In the genomic region with DNA sequence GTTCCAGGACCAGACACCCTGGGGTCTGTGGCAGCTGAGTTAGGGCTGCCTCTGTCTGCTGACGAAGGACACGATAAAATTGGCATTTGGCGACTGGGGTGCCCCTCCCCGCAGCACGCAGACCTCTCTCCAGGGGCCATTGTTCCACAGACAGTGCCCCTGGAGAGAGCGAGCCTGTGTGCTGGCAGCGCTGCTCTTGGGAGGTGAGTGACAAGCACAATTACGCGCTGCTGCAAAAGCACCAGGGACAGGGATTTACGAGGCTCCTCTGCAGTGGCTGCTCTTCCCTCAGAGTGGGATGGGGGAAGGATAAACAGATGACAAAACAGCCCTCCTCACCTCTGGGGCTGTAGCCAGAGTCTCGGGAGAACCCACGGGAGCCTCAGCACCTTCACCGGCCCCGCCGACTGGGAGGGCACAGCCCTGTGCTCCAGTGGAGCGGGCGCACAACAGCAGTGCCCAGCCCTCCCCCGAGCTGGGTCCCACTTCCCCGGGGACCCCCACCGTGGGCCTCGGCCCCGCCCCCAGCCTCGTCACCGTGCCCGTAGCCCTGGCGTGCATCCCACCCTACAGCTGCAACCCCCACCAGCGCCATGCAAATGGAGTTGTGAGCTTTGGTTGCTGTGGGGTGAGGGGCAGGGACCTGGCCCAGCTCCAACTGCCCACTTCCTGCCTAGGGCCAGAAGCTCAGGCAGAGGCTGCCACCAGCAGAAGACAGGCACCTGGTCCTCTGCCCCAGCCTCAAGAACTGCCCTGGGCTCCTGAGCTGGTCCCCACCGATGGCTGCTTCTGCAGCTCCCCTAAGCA, we compare ENCODE assay signal across 2 cellular contexts.
TF ChIP-seq lines count a peak whose summit lies in the region.

No MANE protein-coding gene starts in this region.

TF ChIP-seq in SK-N-SH, 30 proteins besides CTCF, POLR2A, EP300 and RAD21:
- TF ChIP-seq, protein P1, sequence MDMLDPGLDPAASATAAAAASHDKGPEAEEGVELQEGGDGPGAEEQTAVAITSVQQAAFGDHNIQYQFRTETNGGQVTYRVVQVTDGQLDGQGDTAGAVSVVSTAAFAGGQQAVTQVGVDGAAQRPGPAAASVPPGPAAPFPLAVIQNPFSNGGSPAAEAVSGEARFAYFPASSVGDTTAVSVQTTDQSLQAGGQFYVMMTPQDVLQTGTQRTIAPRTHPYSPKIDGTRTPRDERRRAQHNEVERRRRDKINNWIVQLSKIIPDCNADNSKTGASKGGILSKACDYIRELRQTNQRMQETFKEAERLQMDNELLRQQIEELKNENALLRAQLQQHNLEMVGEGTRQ (IDR thresholded peaks at IDR 0.05; ENCODE audit: borderline replicate concordance, low read depth, low read length), result no peak
- TF ChIP-seq SMC3 (IDR thresholded peaks at IDR 0.05; ENCODE audit: low read depth, low read length) (no peak), SIN3A (IDR thresholded peaks at IDR 0.05; ENCODE audit: borderline replicate concordance, low read depth, low read length) (no peak), MAX (IDR thresholded peaks at IDR 0.05; ENCODE audit: low read depth) (no peak), TAF1 (IDR thresholded peaks at IDR 0.05; ENCODE audit: borderline replicate concordance, low read depth, low read length) (no peak)
- TF ChIP-seq, protein P2, sequence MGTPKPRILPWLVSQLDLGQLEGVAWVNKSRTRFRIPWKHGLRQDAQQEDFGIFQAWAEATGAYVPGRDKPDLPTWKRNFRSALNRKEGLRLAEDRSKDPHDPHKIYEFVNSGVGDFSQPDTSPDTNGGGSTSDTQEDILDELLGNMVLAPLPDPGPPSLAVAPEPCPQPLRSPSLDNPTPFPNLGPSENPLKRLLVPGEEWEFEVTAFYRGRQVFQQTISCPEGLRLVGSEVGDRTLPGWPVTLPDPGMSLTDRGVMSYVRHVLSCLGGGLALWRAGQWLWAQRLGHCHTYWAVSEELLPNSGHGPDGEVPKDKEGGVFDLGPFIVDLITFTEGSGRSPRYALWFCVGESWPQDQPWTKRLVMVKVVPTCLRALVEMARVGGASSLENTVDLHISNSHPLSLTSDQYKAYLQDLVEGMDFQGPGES (IDR thresholded peaks at IDR 0.05; ENCODE audit: low read depth, low read length), result no peak
TF ChIP-seq in SK-N-SH: peak in this region for 0.

TF ChIP-seq in SK-N-SH treated with all-trans-retinoic acid at 6 μM for 48 hours, 23 proteins besides CTCF, POLR2A, EP300 and RAD21:
- TF ChIP-seq GLIS3 (CRISPR knock-in tag; IDR thresholded peaks at IDR 0.05) (no peak), ZFP3 (CRISPR knock-in tag; IDR thresholded peaks at IDR 0.05) (no peak), ZNF565 (CRISPR knock-in tag; conservative IDR thresholded peaks at IDR 0.05; ENCODE audit: low read depth) (no peak), PPARA (CRISPR knock-in tag; IDR thresholded peaks at IDR 0.05; ENCODE audit: borderline replicate concordance) (no peak), ARNTL (CRISPR knock-in tag; IDR thresholded peaks at IDR 0.05; ENCODE audit: borderline replicate concordance, low read depth) (no peak), CSDC2 (CRISPR knock-in tag; IDR thresholded peaks at IDR 0.05) (no peak), RARB (CRISPR knock-in tag; IDR thresholded peaks at IDR 0.05) (no peak), ESRRG (CRISPR knock-in tag; IDR thresholded peaks at IDR 0.05) (no peak)
- TF ChIP-seq, protein P3, sequence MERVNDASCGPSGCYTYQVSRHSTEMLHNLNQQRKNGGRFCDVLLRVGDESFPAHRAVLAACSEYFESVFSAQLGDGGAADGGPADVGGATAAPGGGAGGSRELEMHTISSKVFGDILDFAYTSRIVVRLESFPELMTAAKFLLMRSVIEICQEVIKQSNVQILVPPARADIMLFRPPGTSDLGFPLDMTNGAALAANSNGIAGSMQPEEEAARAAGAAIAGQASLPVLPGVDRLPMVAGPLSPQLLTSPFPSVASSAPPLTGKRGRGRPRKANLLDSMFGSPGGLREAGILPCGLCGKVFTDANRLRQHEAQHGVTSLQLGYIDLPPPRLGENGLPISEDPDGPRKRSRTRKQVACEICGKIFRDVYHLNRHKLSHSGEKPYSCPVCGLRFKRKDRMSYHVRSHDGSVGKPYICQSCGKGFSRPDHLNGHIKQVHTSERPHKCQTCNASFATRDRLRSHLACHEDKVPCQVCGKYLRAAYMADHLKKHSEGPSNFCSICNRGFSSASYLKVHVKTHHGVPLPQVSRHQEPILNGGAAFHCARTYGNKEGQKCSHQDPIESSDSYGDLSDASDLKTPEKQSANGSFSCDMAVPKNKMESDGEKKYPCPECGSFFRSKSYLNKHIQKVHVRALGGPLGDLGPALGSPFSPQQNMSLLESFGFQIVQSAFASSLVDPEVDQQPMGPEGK (CRISPR knock-in tag; IDR thresholded peaks at IDR 0.05; ENCODE audit: borderline replicate concordance), result no peak
- TF ChIP-seq, protein P4, sequence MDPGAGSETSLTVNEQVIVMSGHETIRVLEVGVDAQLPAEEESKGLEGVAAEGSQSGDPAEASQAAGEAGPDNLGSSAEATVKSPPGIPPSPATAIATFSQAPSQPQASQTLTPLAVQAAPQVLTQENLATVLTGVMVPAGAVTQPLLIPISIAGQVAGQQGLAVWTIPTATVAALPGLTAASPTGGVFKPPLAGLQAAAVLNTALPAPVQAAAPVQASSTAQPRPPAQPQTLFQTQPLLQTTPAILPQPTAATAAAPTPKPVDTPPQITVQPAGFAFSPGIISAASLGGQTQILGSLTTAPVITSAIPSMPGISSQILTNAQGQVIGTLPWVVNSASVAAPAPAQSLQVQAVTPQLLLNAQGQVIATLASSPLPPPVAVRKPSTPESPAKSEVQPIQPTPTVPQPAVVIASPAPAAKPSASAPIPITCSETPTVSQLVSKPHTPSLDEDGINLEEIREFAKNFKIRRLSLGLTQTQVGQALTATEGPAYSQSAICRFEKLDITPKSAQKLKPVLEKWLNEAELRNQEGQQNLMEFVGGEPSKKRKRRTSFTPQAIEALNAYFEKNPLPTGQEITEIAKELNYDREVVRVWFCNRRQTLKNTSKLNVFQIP (CRISPR knock-in tag; IDR thresholded peaks at IDR 0.05; ENCODE audit: borderline replicate concordance, low read depth), result no peak
